In genomic region chr1:89815040-89815439, GRCh38 we compare ENCODE assay signal across 2 cellular contexts.
TF ChIP-seq lines count a peak whose summit lies in the region.

No MANE protein-coding gene starts in this region.

TF ChIP-seq in IMR-90, 13 proteins besides CTCF, POLR2A, EP300 and RAD21:
- TF ChIP-seq NFE2L2 (IDR thresholded peaks at IDR 0.05; ENCODE audit: low read depth, low read length) (no peak), SMC3 (IDR thresholded peaks at IDR 0.05; ENCODE audit: low read depth, low read length) (no peak), RFX5 (IDR thresholded peaks at IDR 0.05; ENCODE audit: low read depth, low read length) (no peak), BHLHE40 (IDR thresholded peaks at IDR 0.05; ENCODE audit: low read depth, low read length) (no peak), MXI1 (IDR thresholded peaks at IDR 0.05; ENCODE audit: borderline replicate concordance, low read depth, low read length) (no peak), USF2 (IDR thresholded peaks at IDR 0.05; ENCODE audit: low read depth, low read length) (no peak), CHD1 (IDR thresholded peaks at IDR 0.05; ENCODE audit: low read depth, low read length) (no peak)
TF ChIP-seq in IMR-90: peak in this region for 0.

TF ChIP-seq in GM12878, 131 proteins besides CTCF, POLR2A, EP300 and RAD21:
- TF ChIP-seq, protein P1, sequence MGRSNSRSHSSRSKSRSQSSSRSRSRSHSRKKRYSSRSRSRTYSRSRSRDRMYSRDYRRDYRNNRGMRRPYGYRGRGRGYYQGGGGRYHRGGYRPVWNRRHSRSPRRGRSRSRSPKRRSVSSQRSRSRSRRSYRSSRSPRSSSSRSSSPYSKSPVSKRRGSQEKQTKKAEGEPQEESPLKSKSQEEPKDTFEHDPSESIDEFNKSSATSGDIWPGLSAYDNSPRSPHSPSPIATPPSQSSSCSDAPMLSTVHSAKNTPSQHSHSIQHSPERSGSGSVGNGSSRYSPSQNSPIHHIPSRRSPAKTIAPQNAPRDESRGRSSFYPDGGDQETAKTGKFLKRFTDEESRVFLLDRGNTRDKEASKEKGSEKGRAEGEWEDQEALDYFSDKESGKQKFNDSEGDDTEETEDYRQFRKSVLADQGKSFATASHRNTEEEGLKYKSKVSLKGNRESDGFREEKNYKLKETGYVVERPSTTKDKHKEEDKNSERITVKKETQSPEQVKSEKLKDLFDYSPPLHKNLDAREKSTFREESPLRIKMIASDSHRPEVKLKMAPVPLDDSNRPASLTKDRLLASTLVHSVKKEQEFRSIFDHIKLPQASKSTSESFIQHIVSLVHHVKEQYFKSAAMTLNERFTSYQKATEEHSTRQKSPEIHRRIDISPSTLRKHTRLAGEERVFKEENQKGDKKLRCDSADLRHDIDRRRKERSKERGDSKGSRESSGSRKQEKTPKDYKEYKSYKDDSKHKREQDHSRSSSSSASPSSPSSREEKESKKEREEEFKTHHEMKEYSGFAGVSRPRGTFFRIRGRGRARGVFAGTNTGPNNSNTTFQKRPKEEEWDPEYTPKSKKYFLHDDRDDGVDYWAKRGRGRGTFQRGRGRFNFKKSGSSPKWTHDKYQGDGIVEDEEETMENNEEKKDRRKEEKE (IDR thresholded peaks at IDR 0.05) = no peak
- TF ChIP-seq NR2F1 (conservative IDR thresholded peaks at IDR 0.05) = no peak
- TF ChIP-seq RAD51 (IDR thresholded peaks at IDR 0.05) = no peak
- TF ChIP-seq CHD4 (IDR thresholded peaks at IDR 0.05) = no peak
- TF ChIP-seq BACH1 (IDR thresholded peaks at IDR 0.05; ENCODE audit: borderline replicate concordance) = no peak
- TF ChIP-seq POU2F2 (IDR thresholded peaks at IDR 0.05; ENCODE audit: borderline replicate concordance, low read depth, low read length) = no peak
- TF ChIP-seq, protein P2, sequence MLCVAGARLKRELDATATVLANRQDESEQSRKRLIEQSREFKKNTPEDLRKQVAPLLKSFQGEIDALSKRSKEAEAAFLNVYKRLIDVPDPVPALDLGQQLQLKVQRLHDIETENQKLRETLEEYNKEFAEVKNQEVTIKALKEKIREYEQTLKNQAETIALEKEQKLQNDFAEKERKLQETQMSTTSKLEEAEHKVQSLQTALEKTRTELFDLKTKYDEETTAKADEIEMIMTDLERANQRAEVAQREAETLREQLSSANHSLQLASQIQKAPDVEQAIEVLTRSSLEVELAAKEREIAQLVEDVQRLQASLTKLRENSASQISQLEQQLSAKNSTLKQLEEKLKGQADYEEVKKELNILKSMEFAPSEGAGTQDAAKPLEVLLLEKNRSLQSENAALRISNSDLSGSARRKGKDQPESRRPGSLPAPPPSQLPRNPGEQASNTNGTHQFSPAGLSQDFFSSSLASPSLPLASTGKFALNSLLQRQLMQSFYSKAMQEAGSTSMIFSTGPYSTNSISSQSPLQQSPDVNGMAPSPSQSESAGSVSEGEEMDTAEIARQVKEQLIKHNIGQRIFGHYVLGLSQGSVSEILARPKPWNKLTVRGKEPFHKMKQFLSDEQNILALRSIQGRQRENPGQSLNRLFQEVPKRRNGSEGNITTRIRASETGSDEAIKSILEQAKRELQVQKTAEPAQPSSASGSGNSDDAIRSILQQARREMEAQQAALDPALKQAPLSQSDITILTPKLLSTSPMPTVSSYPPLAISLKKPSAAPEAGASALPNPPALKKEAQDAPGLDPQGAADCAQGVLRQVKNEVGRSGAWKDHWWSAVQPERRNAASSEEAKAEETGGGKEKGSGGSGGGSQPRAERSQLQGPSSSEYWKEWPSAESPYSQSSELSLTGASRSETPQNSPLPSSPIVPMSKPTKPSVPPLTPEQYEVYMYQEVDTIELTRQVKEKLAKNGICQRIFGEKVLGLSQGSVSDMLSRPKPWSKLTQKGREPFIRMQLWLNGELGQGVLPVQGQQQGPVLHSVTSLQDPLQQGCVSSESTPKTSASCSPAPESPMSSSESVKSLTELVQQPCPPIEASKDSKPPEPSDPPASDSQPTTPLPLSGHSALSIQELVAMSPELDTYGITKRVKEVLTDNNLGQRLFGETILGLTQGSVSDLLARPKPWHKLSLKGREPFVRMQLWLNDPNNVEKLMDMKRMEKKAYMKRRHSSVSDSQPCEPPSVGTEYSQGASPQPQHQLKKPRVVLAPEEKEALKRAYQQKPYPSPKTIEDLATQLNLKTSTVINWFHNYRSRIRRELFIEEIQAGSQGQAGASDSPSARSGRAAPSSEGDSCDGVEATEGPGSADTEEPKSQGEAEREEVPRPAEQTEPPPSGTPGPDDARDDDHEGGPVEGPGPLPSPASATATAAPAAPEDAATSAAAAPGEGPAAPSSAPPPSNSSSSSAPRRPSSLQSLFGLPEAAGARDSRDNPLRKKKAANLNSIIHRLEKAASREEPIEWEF (IDR thresholded peaks at IDR 0.05; ENCODE audit: insufficient replicate concordance, low read depth, low read length) = no peak
- TF ChIP-seq TBL1XR1 (IDR thresholded peaks at IDR 0.05; ENCODE audit: low read depth, low read length) = no peak
- TF ChIP-seq SRF (IDR thresholded peaks at IDR 0.05; ENCODE audit: low read depth in 2 of 2, low read length in 2 of 2) = no peak
- no peak for TF ChIP-seq PAX5 (IDR thresholded peaks at IDR 0.05; ENCODE audit: borderline replicate concordance, low read depth, low read length)
